In genomic region chrX:38937400-38937799, GRCh38 we compare ENCODE assay signal across 20 cellular contexts.
"Had no signal": no experiment of that assay in that cellular context is flagged by ENCODE, and none has a peak within 500 bp of the region (broad histone marks: within the 10 kb centered on the region; RNA-seq: fewer than 3 reads in every experiment).

No MANE protein-coding gene starts in this region.

- H3K27me3 ChIP-seq: esophagus muscularis mucosa, foreskin keratinocyte, hepatocyte, right atrium auricular region, thyroid gland had no signal

- H3K4me3 ChIP-seq: esophagus muscularis mucosa, hepatocyte, lung, right atrium auricular region, thyroid gland had no signal

- H3K27ac ChIP-seq: epithelial cell of prostate, esophagus muscularis mucosa, foreskin keratinocyte, hepatocyte, right atrium auricular region, thyroid gland had no signal

- DNase-seq: effector memory CD8-positive, alpha-beta T cell; foreskin keratinocyte; head of caudate nucleus; kidney; left cardiac atrium; left ventricle myocardium superior; mesenchymal stem cell; midbrain; naive B cell; nephron progenitor cell; stimulated activated CD4-positive, alpha-beta T cell treated with anti-CD3 and anti-CD28 coated beads, Interleukin-12 subunit alpha, Interleukin-12 subunit beta, amount 100 ng/mL, for 4 hours; stimulated activated naive CD4-positive, alpha-beta T cell treated with Interleukin-2 at 50 U/mL for 16 hours; thyroid gland had no signal

- ATAC-seq: effector memory CD8-positive, alpha-beta T cell; foreskin keratinocyte; left cardiac atrium; left ventricle myocardium superior had no signal

- FAIRE-seq: small intestine, urothelium cell line had no signal

- H3K79me2 ChIP-seq: hepatocyte had no signal

- H3K4me1 ChIP-seq: foreskin keratinocyte, right atrium auricular region, thyroid gland had no signal

- H2AFZ ChIP-seq: hepatocyte had no signal

- H3K4me2 ChIP-seq: hepatocyte had no signal

- H3K36me3 ChIP-seq: esophagus muscularis mucosa, right atrium auricular region, thyroid gland had no signal

- H3K9me3 ChIP-seq: esophagus muscularis mucosa, thyroid gland had no signal
